11 cellular contexts compared by ENCODE assay signal in the genomic region with DNA sequence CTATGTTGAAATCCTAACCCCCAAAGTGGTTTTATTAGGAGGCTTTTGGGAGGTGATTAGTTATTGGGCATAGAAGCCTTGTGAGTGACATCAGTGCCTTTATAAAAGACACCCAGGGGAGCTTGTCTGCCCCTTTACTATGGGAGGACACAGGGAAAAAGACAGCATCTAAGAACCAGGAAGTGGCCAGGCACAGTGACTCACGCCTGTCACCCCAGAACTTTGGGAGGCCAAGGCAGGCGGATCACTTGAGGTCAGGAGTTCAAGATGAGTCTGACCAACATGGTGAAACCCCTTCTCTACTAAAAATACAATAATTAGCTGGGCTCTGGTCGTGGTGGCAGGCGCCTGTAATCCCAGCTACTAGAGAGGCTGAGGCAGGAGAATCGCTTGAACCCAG. TPM values are rescaled to one million over a fixed set of nuclear protein-coding genes. Genes with fewer than 3 reads are reported as not detected.
DNase-seq lines count a peak whose midpoint lies in the region; ATAC-seq and TF ChIP-seq lines count a peak whose summit lies in the region.
"Not testable (repeated sequence)": the region's sequence is repeated elsewhere in the genome, so short reads cannot be mapped to it uniquely, and the experiment has no call there.
"Had no signal": no experiment of that assay in that cellular context is flagged by ENCODE, and none has a peak within 500 bp of the region (broad histone marks: within the 10 kb centered on the region; RNA-seq: fewer than 3 reads in every experiment).

No MANE protein-coding gene starts in this region.

- not testable (repeated sequence) for H4K20me1 ChIP-seq in PC-9 (ENCODE audit: insufficient read depth)

- intact Hi-C loops in PC-9 (cut with micrococcal nuclease; ENCODE audit: unreplicated experiment); activated T-helper 2 cell treated with anti-CD3 and anti-CD28 coated beads, Interferon-gamma antibody, Interleukin-2, Interleukin-4, amounts not matched to agents 10 μg/mL and 5 μg/mL and 100 μg/mL, durations not matched to agents 14 hours and 24 hours and 36 hours (cut with micrococcal nuclease); natural killer cell (cut with micrococcal nuclease): not testable (repeated sequence)

- CTCF ChIA-PET in PC-9 (lab: Charles Lee) = not testable (repeated sequence)

- not testable (repeated sequence) for BruUV-seq in PC-9 (replicated peaks; lab: Mats Ljungman, UMichigan)

- peaks cover 60% of the 10 kb centered on the region for H3K36me3 Mint-ChIP-seq in activated T-helper 2 cell treated with anti-CD3 and anti-CD28 coated beads, Interferon-gamma antibody, Interleukin-2, Interleukin-4, amounts not matched to agents 10 μg/mL and 5 μg/mL and 100 μg/mL, durations not matched to agents 14 hours and 24 hours and 36 hours (ENCODE audit: low read depth)
- H3K36me3 Mint-ChIP-seq in natural killer cell = not testable (repeated sequence)

- peaks cover 10% of the 10 kb centered on the region for H3K4me1 Mint-ChIP-seq in activated T-helper 2 cell treated with anti-CD3 and anti-CD28 coated beads, Interferon-gamma antibody, Interleukin-2, Interleukin-4, amounts not matched to agents 10 μg/mL and 5 μg/mL and 100 μg/mL, durations not matched to agents 14 hours and 24 hours and 36 hours (ENCODE audit: low read depth)
- H3K4me1 Mint-ChIP-seq in natural killer cell = peaks cover 17 to 24% of the 10 kb centered on the region in 2 donors

- peak; percentile 67 for DNase-seq in EL
- peak; percentile 41 to 46 for DNase-seq in PC-9
- DNase-seq in activated CD4-positive, alpha-beta T cell treated with anti-CD3 and anti-CD28 coated beads for 48 hours = peak; percentile 50
- DNase-seq in activated T-helper 2 cell treated with anti-CD3 and anti-CD28 coated beads, Interferon-gamma antibody, Interleukin-2, Interleukin-4, amounts not matched to agents 10 μg/mL and 5 μg/mL and 100 μg/mL, durations not matched to agents 14 hours and 24 hours and 36 hours (ENCODE audit: low spot score) = not testable (repeated sequence)
- peak; percentile 33 for DNase-seq in fibroblast of mammary gland (ENCODE audit: low read depth)
- DNase-seq in natural killer cell = peak; percentile 35

- H3F3A ChIP-seq in PC-9 (ENCODE audit: insufficient read depth, low read depth) = not testable (repeated sequence)

- not testable (repeated sequence) for H3K4me3 Mint-ChIP-seq in activated T-helper 2 cell treated with anti-CD3 and anti-CD28 coated beads, Interferon-gamma antibody, Interleukin-2, Interleukin-4, amounts not matched to agents 10 μg/mL and 5 μg/mL and 100 μg/mL, durations not matched to agents 14 hours and 24 hours and 36 hours (ENCODE audit: low read depth); natural killer cell

- not testable (repeated sequence) for H3K9me3 ChIP-seq in PC-9 (ENCODE audit: insufficient read depth, low read depth)

- ATAC-seq in HG03442 (IDR thresholded peaks at IDR 0.05; ENCODE audit: unreplicated experiment) (peak; percentile 55), natural killer cell (peak in 2 of 3 donors; percentile 65 to 89)

- H3K9me2 ChIP-seq in PC-9 (ENCODE audit: insufficient read depth) = not testable (repeated sequence)

- H3K79me2 ChIP-seq in PC-9 (ENCODE audit: low read depth) = not testable (repeated sequence)

- peak overlapping the region; percentile 33 for H3K27ac Mint-ChIP-seq in activated T-helper 2 cell treated with anti-CD3 and anti-CD28 coated beads, Interferon-gamma antibody, Interleukin-2, Interleukin-4, amounts not matched to agents 10 μg/mL and 5 μg/mL and 100 μg/mL, durations not matched to agents 14 hours and 24 hours and 36 hours
- H3K27ac Mint-ChIP-seq in natural killer cell = peak overlapping the region; percentile 68 to 79

- not testable (repeated sequence) for H3K4me3 ChIP-seq in PC-9; fibroblast of mammary gland (ENCODE audit: control insufficient read depth, low read depth, low read length)

- H3K27me3 ChIP-seq in PC-9 (ENCODE audit: insufficient read depth, low read depth) = not testable (repeated sequence)

- not testable (repeated sequence) for H3K27me3 Mint-ChIP-seq in activated T-helper 2 cell treated with anti-CD3 and anti-CD28 coated beads, Interferon-gamma antibody, Interleukin-2, Interleukin-4, amounts not matched to agents 10 μg/mL and 5 μg/mL and 100 μg/mL, durations not matched to agents 14 hours and 24 hours and 36 hours (ENCODE audit: low read depth); natural killer cell (ENCODE audit: low read depth in 2 of 2)

- H3K36me3 ChIP-seq in PC-9 (ENCODE audit: low read depth) = not testable (repeated sequence)

- not testable (repeated sequence) for TF ChIP-seq CTCF in PC-9 (conservative IDR thresholded peaks at IDR 0.05); fibroblast of mammary gland (conservative IDR thresholded peaks at IDR 0.05; ENCODE audit: control insufficient read depth, insufficient read depth, low read depth, low read length); natural killer cell (IDR thresholded peaks at IDR 0.05)

- H2AFZ ChIP-seq in PC-9 = not testable (repeated sequence)

- H3K4me2 ChIP-seq in PC-9 = not testable (repeated sequence)

- not testable (repeated sequence) for H3K9me3 Mint-ChIP-seq in activated T-helper 2 cell treated with anti-CD3 and anti-CD28 coated beads, Interferon-gamma antibody, Interleukin-2, Interleukin-4, amounts not matched to agents 10 μg/mL and 5 μg/mL and 100 μg/mL, durations not matched to agents 14 hours and 24 hours and 36 hours; natural killer cell

- not testable (repeated sequence) for H3K4me1 ChIP-seq in PC-9 (replicated peaks; ENCODE audit: insufficient read depth)

- not testable (repeated sequence) for H3K27ac ChIP-seq in PC-9

- POLR2A ChIA-PET in PC-9 (lab: Charles Lee; ENCODE audit: unreplicated experiment) = interaction anchor here (0.6 kb wide), 1 partner anchor 167 kb away, joined by 4 read pairs; no protein-coding TSS in a partner anchor

RNA-seq across cellular contexts. Expression of a gene that starts 14.9 kb away (rescaled TPM):
- total RNA-seq in PC-9 (2021) (14.0 and 15.6 TPM in 2 replicates), natural killer cell (10 to 100 TPM; 21.7 to 31.3 (median 22.3) TPM)
- 20.5 and 21.0 TPM in 2 replicates for total RNA-seq in activated T-helper 2 cell treated with anti-CD3 and anti-CD28 coated beads, Interferon-gamma antibody, Interleukin-2, Interleukin-4, amounts not matched to agents 10 μg/mL and 5 μg/mL and 100 μg/mL, durations not matched to agents 14 hours and 24 hours and 36 hours

RNA-seq across cellular contexts. Expression of a gene that starts 20.2 kb away (rescaled TPM):
- total RNA-seq in PC-9 (2021) = 1.8 and 4.1 TPM in 2 replicates
- 0.62 TPM in 1 of 2 replicates, not detected in the other for total RNA-seq in activated T-helper 2 cell treated with anti-CD3 and anti-CD28 coated beads, Interferon-gamma antibody, Interleukin-2, Interleukin-4, amounts not matched to agents 10 μg/mL and 5 μg/mL and 100 μg/mL, durations not matched to agents 14 hours and 24 hours and 36 hours
- total RNA-seq in natural killer cell = not detected
- total RNA-seq: CD4-positive, alpha-beta T cell; left colon; right cardiac atrium; suprapubic skin had no signal
